ENCODE assay signal across 6 cellular contexts in genomic region chr5:175719109-175719432, GRCh38.
DNase-seq lines count a peak whose midpoint lies in the region; ATAC-seq and TF ChIP-seq lines count a peak whose summit lies in the region.
"Not testable (repeated sequence)": the region's sequence is repeated elsewhere in the genome, so short reads cannot be mapped to it uniquely, and the experiment has no call there.

No MANE protein-coding gene starts in this region.

- H3K27ac ChIP-seq in 22Rv1; CD4-positive, alpha-beta T cell (ENCODE audit: low read depth, low read length); sigmoid colon: not testable (repeated sequence)

- H3K36me3 ChIP-seq in sigmoid colon = not testable (repeated sequence)

- POLR2A ChIA-PET in CD4-positive, alpha-beta T cell (lab: Charles Lee) = interaction anchor here (1.5 kb wide), 1 partner anchor 185 kb away, joined by 8 read pairs; no protein-coding TSS in a partner anchor
- POLR2A ChIA-PET in WTC11 (lab: Charles Lee) = interaction anchor here (0.5 kb wide), 1 partner anchor 124 kb away, joined by 3 read pairs; no protein-coding TSS in a partner anchor

- not testable (repeated sequence) for H3K27me3 ChIP-seq in CD4-positive, alpha-beta T cell (ENCODE audit: control insufficient read depth, insufficient read depth, low read length); sigmoid colon

- not testable (repeated sequence) for H3K4me3 ChIP-seq in sigmoid colon

- CTCF ChIA-PET in CD4-positive, alpha-beta T cell (lab: Charles Lee) = interaction anchor here (0.7 to 3.2 kb wide), 7 partner anchors 11 to 745 kb away, joined by 3 to 28 read pairs (median 4); no protein-coding TSS in a partner anchor
- CTCF ChIA-PET in WTC11 (lab: Charles Lee) = interaction anchor here (0.6 to 4.1 kb wide), 33 partner anchors 9 to 275 kb away, joined by 3 to 100 read pairs (median 4); partner anchors contain the start of genes CPLX2, DRD1 and SFXN1

- not testable (repeated sequence) for ATAC-seq in CD4-positive, alpha-beta T cell (ENCODE audit: poor library complexity); WTC11

- not testable (repeated sequence) for DNase-seq in CD4-positive, alpha-beta T cell; chondrocyte (ENCODE audit: low spot score)
- DNase-seq in WTC11 (ENCODE audit: low spot score) (peak; percentile 1), cardiac septum (ENCODE audit: low spot score) (peak; percentile 43), sigmoid colon (peak; percentile 9)

- H3K27ac Mint-ChIP-seq in CD4-positive, alpha-beta T cell; WTC11; chondrocyte (ENCODE audit: unreplicated experiment): not testable (repeated sequence)

- not testable (repeated sequence) for H3K27me3 Mint-ChIP-seq in CD4-positive, alpha-beta T cell; WTC11 (ENCODE audit: low read depth); chondrocyte (ENCODE audit: low read depth)

- intact Hi-C loops in CD4-positive, alpha-beta T cell (cut with DNase I, micrococcal nuclease) = loop anchor here (1.0 to 2.0 kb wide), 2 partner anchors 185 to 768 kb away; no protein-coding TSS in a partner anchor
- intact Hi-C loops in cardiac septum (cut with DNase I) = loop anchor here (10.0 kb wide), 2 partner anchors 114 to 144 kb away; no protein-coding TSS in a partner anchor
- intact Hi-C loops in sigmoid colon (cut with DNase I) = not testable (repeated sequence)

- TF ChIP-seq CTCF in 22Rv1 (IDR thresholded peaks at IDR 0.05) (peak; percentile 50), chondrocyte (IDR thresholded peaks at IDR 0.05) (peak; percentile 22)
- TF ChIP-seq CTCF in CD4-positive, alpha-beta T cell (IDR thresholded peaks at IDR 0.05) = peak; percentile 44
- TF ChIP-seq CTCF in WTC11 (IDR thresholded peaks at IDR 0.05); sigmoid colon (IDR thresholded peaks at IDR 0.05): not testable (repeated sequence)

- TF ChIP-seq POLR2A in sigmoid colon (IDR thresholded peaks at IDR 0.05) = not testable (repeated sequence)

- WGBS in sigmoid colon, 2 donors = 95 to 96% methylated on average over 8 of the region's 8 CpGs

- not testable (repeated sequence) for TF ChIP-seq EP300 in sigmoid colon (IDR thresholded peaks at IDR 0.05)

- not testable (repeated sequence) for H3K4me1 Mint-ChIP-seq in CD4-positive, alpha-beta T cell (ENCODE audit: low read depth); WTC11; chondrocyte (ENCODE audit: low read depth)

- not testable (repeated sequence) for H3K9me3 ChIP-seq in CD4-positive, alpha-beta T cell (ENCODE audit: control insufficient read depth, low read length); sigmoid colon

- not testable (repeated sequence) for H3K36me3 Mint-ChIP-seq in CD4-positive, alpha-beta T cell (ENCODE audit: low read depth); chondrocyte (ENCODE audit: low read depth)
- peaks cover 35% of the 10 kb centered on the region for H3K36me3 Mint-ChIP-seq in WTC11

- not testable (repeated sequence) for H3K9me3 Mint-ChIP-seq in CD4-positive, alpha-beta T cell
- H3K9me3 Mint-ChIP-seq in WTC11 (peaks cover 32% of the 10 kb centered on the region), chondrocyte (ENCODE audit: low read depth) (peaks cover 12% of the 10 kb centered on the region)

- not testable (repeated sequence) for H3K4me1 ChIP-seq in sigmoid colon

- H3K4me3 Mint-ChIP-seq in CD4-positive, alpha-beta T cell; WTC11; chondrocyte (ENCODE audit: unreplicated experiment): not testable (repeated sequence)
